In genomic region chr14:39114073-39114838, GRCh38 we compare ENCODE assay signal across 8 cellular contexts. TPM values are rescaled to one million over a fixed set of nuclear protein-coding genes. Genes with fewer than 3 reads are reported as not detected.
DNase-seq lines count a peak whose midpoint lies in the region; ATAC-seq and TF ChIP-seq lines count a peak whose summit lies in the region.

TSS of gene GEMIN2 (plus strand) at chr14:39114323. CDS start at chr14:39114339, 16 bp downstream.

- ATAC-seq in GM19372 (IDR thresholded peaks at IDR 0.05; ENCODE audit: low read depth, unreplicated experiment) (peak; percentile 91), HG03558 (IDR thresholded peaks at IDR 0.05; ENCODE audit: extremely low read depth, unreplicated experiment) (peak; percentile 92), left lung (peak; percentile 100)

- H3K4me3 ChIP-seq in left lung = peak within 1 kb of the TSS; percentile 54 to 69

- intact Hi-C loops in left lung (cut with DNase I) = no loop called here

- no peak for TF ChIP-seq CTCF in left lung (IDR thresholded peaks at IDR 0.05)

- H3K9me3 ChIP-seq in left lung = no peaks in the 10 kb centered on the region

- H3K27me3 ChIP-seq in left lung = no peaks in the 10 kb centered on the region

- peaks cover 0 to 12% of the 10 kb centered on the region in 2 donors for H3K36me3 ChIP-seq in left lung

- DNase-seq in C1 segment of cervical spinal cord (lab: John Stamatoyannopoulos, UW) (peak; percentile 47 to 92 (median 88)), NCI-H748 treated with DMSO at 0.1 percent for 48 hours (lab: John Stamatoyannopoulos, UW) (peak; percentile 96), dermis blood vessel endothelial cell (peak; percentile 97), left lung (peak; percentile 94 to 97)
- DNase-seq in activated CD4-positive, alpha-beta T cell treated with anti-CD3 and anti-CD28 coated beads, Interleukin-2, amount 50 U/mL, for 24 hours (ENCODE audit: low read depth in 1 of 2, low spot score in 1 of 2) = peak; percentile 89 to 93
- DNase-seq in stimulated activated CD4-positive, alpha-beta T cell treated with anti-CD3 and anti-CD28 coated beads, Interleukin-2, amount 100 ng/mL, for 48 hours = peak; percentile 91 to 92

- H3K27ac ChIP-seq in left lung = peak within 1 kb of the TSS; percentile 49 to 76

- H3K4me1 ChIP-seq in left lung = peaks cover 0 to 14% of the 10 kb centered on the region in 2 donors

RNA-seq across cellular contexts. Expression of gene GEMIN2, which starts in this region (rescaled TPM):
- total RNA-seq in dermis blood vessel endothelial cell = 35.2 and 39.0 TPM in 2 replicates
- total RNA-seq in left lung = 10 to 100 TPM in 1 of 2 donors, 1 to 10 TPM in 1; 7.3 to 10.4 TPM

Comparison
In these comparisons a context has a peak if more than half of its experiments do, and no peak if none do; other contexts are left out.
1. Peak in every context shown above with its lines: DNase-seq, ATAC-seq, H3K4me3 ChIP-seq and H3K27ac ChIP-seq.